28 cellular contexts compared by ENCODE assay signal in genomic region chr16:88302666-88303065, GRCh38.
"Had no signal": no experiment of that assay in that cellular context is flagged by ENCODE, and none has a peak within 500 bp of the region (broad histone marks: within the 10 kb centered on the region; RNA-seq: fewer than 3 reads in every experiment).

No MANE protein-coding gene starts in this region.

- H3K4me1 Mint-ChIP-seq: activated CD4-positive, alpha-beta T cell treated with anti-CD3 and anti-CD28 coated beads, Interleukin-2, amount 10 ng/mL, durations not matched to agents 24 days and 14 days; endodermal cell had no signal

- H3K4me1 ChIP-seq: prostate gland, thyroid gland had no signal

- H3K4me3 Mint-ChIP-seq: activated CD4-positive, alpha-beta memory T cell treated with anti-CD3 and anti-CD28 coated beads for 36 hours; activated CD4-positive, alpha-beta T cell treated with anti-CD3 and anti-CD28 coated beads, Interleukin-2, amount 10 ng/mL, durations not matched to agents 24 days and 14 days; activated naive CD4-positive, alpha-beta T cell treated with anti-CD3 and anti-CD28 coated beads, Interleukin-2, amount 10 ng/mL, durations not matched to agents 7 days and 5 days; activated naive CD8-positive, alpha-beta T cell treated with anti-CD3 and anti-CD28 coated beads, Interleukin-2, amount 10 ng/mL, durations not matched to agents 7 days and 5 days; activated T-helper 1 cell treated with anti-CD3 and anti-CD28 coated beads, Interleukin-12 subunit alpha, Interleukin-12 subunit beta, Interleukin-2, Interleukin-4 antibody, amounts not matched to agents 30 ng/mL and 10 ng/mL and 1 ng/mL, durations not matched to agents 14 hours and 24 hours and 36 hours; dendritic cell treated with granulocyte-macrophage colony-stimulating factor and Interleukin-4, amounts not matched to agents 40 ng/mL and 50 ng/mL, for 4 days; endodermal cell; mesothelial cell of epicardium; stimulated activated naive CD8-positive, alpha-beta T cell treated with anti-CD3 and anti-CD28 coated beads, Interleukin-15, Interleukin-2, amounts not matched to agents 100 ng/mL and 50 ng/mL, for 24 hours had no signal

- H3K27ac Mint-ChIP-seq: activated CD4-positive, alpha-beta memory T cell treated with anti-CD3 and anti-CD28 coated beads for 36 hours; activated CD4-positive, alpha-beta T cell treated with anti-CD3 and anti-CD28 coated beads, Interleukin-2, amount 10 ng/mL, durations not matched to agents 24 days and 14 days; activated naive CD4-positive, alpha-beta T cell treated with anti-CD3 and anti-CD28 coated beads, Interleukin-2, amount 10 ng/mL, durations not matched to agents 7 days and 5 days; activated naive CD8-positive, alpha-beta T cell treated with anti-CD3 and anti-CD28 coated beads, Interleukin-2, amount 10 ng/mL, durations not matched to agents 7 days and 5 days; activated T-helper 1 cell treated with anti-CD3 and anti-CD28 coated beads, Interleukin-12 subunit alpha, Interleukin-12 subunit beta, Interleukin-2, Interleukin-4 antibody, amounts not matched to agents 30 ng/mL and 10 ng/mL and 1 ng/mL, durations not matched to agents 14 hours and 24 hours and 36 hours; dendritic cell treated with granulocyte-macrophage colony-stimulating factor and Interleukin-4, amounts not matched to agents 40 ng/mL and 50 ng/mL, for 4 days; endodermal cell; mesothelial cell of epicardium; stimulated activated naive CD8-positive, alpha-beta T cell treated with anti-CD3 and anti-CD28 coated beads, Interleukin-15, Interleukin-2, amounts not matched to agents 100 ng/mL and 50 ng/mL, for 24 hours had no signal

- H3K27ac ChIP-seq: foreskin keratinocyte, heart left ventricle, neutrophil, prostate gland, thyroid gland, upper lobe of left lung had no signal

- H3K9me3 ChIP-seq: neutrophil, ovary, prostate gland, thyroid gland, upper lobe of left lung had no signal

- H3K4me3 ChIP-seq: heart left ventricle, ovary, prostate gland, thyroid gland, upper lobe of left lung had no signal

- DNase-seq: activated CD4-positive, alpha-beta memory T cell treated with anti-CD3 and anti-CD28 coated beads for 36 hours; activated CD4-positive, alpha-beta T cell treated with anti-CD3 and anti-CD28 coated beads, Interleukin-2, amount 10 ng/mL, durations not matched to agents 24 days and 14 days; activated CD4-positive, CD25-positive, alpha-beta regulatory T cell treated with anti-CD3 and anti-CD28 coated beads, Interleukin-2, amount 50 U/mL, for 72 hours; activated CD8-positive, alpha-beta memory T cell treated with anti-CD3 and anti-CD28 coated beads, Interleukin-2, amount 50 U/mL, for 4 hours; activated effector memory CD4-positive, alpha-beta T cell treated with anti-CD3 and anti-CD28 coated beads, Interleukin-2, amount 50 U/mL, for 16 hours; activated naive CD4-positive, alpha-beta T cell treated with anti-CD3 and anti-CD28 coated beads, Interleukin-2, amount 10 ng/mL, durations not matched to agents 7 days and 5 days; activated naive CD8-positive, alpha-beta T cell treated with anti-CD3 and anti-CD28 coated beads, Interleukin-2, amount 10 ng/mL, durations not matched to agents 7 days and 5 days; activated T-cell treated with anti-CD3 and anti-CD28 coated beads, Interleukin-2, amount 50 U/mL, for 1 hour; central memory CD4-positive, alpha-beta T cell; endodermal cell; foreskin keratinocyte; left cardiac atrium; mammary epithelial cell; ovary; retina; stimulated activated CD4-positive, alpha-beta T cell treated with anti-CD3 and anti-CD28 coated beads, Interleukin-12 subunit alpha, Interleukin-12 subunit beta, amount 100 ng/mL, for 4 hours; stimulated activated CD4-positive, alpha-beta T cell treated with anti-CD3 and anti-CD28 coated beads, Interleukin-4, amount 100 ng/mL, for 1 hour; T-helper 2 cell; thyroid gland; upper lobe of left lung had no signal

- H3K27me3 ChIP-seq: foreskin keratinocyte, neutrophil, ovary, thyroid gland, upper lobe of left lung had no signal

- H3K36me3 ChIP-seq: heart left ventricle, neutrophil, ovary, prostate gland, thyroid gland, upper lobe of left lung had no signal

- H3K36me3 Mint-ChIP-seq: activated CD4-positive, alpha-beta memory T cell treated with anti-CD3 and anti-CD28 coated beads for 36 hours; activated naive CD4-positive, alpha-beta T cell treated with anti-CD3 and anti-CD28 coated beads, Interleukin-2, amount 10 ng/mL, durations not matched to agents 7 days and 5 days had no signal

- H3K27me3 Mint-ChIP-seq: activated CD4-positive, alpha-beta T cell treated with anti-CD3 and anti-CD28 coated beads, Interleukin-2, amount 10 ng/mL, durations not matched to agents 24 days and 14 days; activated naive CD8-positive, alpha-beta T cell treated with anti-CD3 and anti-CD28 coated beads, Interleukin-2, amount 10 ng/mL, durations not matched to agents 7 days and 5 days had no signal

- ATAC-seq: esophagus mucosa, foreskin keratinocyte, heart left ventricle, left cardiac atrium had no signal
